10 cellular contexts compared by ENCODE assay signal in genomic region chr2:36147670-36148390, GRCh38.
DNase-seq lines count a peak whose midpoint lies in the region; ATAC-seq, FAIRE-seq and TF ChIP-seq lines count a peak whose summit lies in the region.
"Had no signal": no experiment of that assay in that cellular context is flagged by ENCODE, and none has a peak within 500 bp of the region (broad histone marks: within the 10 kb centered on the region; RNA-seq: fewer than 3 reads in every experiment).

No MANE protein-coding gene starts in this region.

- H3K9me3 ChIP-seq in pancreas (no peaks in the 10 kb centered on the region), heart left ventricle (no peaks in the 10 kb centered on the region)

- H3K4me1 ChIP-seq in pancreas (no peaks in the 10 kb centered on the region), heart left ventricle (no peaks in the 10 kb centered on the region)

- ATAC-seq in GM18511 (IDR thresholded peaks at IDR 0.05; ENCODE audit: unreplicated experiment) (peak; percentile 94), GM19463 (IDR thresholded peaks at IDR 0.05; ENCODE audit: unreplicated experiment) (peak; percentile 93), HG02973 (IDR thresholded peaks at IDR 0.05; ENCODE audit: unreplicated experiment) (peak; percentile 97), pancreas (no peak), heart left ventricle (no peak)

- DNase-seq in OCI-M1 (lab: John Stamatoyannopoulos, UW) (peak; percentile 39), T-helper 9 cell (no peak), pancreas (no peak), heart left ventricle (no peak)
- no peak for DNase-seq in stimulated activated CD4-positive, alpha-beta T cell treated with anti-CD3 and anti-CD28 coated beads, Interleukin-2, amount 100 ng/mL, for 24 hours
- DNase-seq: NCI-H774, nucleus accumbens had no signal

- intact Hi-C loops in pancreas (cut with DNase I) = no loop called here
- intact Hi-C loops in heart left ventricle (cut with DNase I) = no loop called here

- H3K27me3 ChIP-seq in pancreas (no peaks in the 10 kb centered on the region), heart left ventricle (no peaks in the 10 kb centered on the region)

- H3K27ac ChIP-seq in pancreas (no peak overlapping the region), heart left ventricle (no peak overlapping the region)

- no peak for TF ChIP-seq POLR2A in heart left ventricle (IDR thresholded peaks at IDR 0.05)

- no peak overlapping the region for H3K4me3 ChIP-seq in pancreas
- no peak overlapping the region for H3K4me3 ChIP-seq in heart left ventricle

- WGBS in pancreas, 2 donors = 60 to 78% methylated on average over 4 of the region's 4 CpGs
- WGBS in heart left ventricle, 4 donors = 67 to 84% (median 80%) methylated on average over 4 of the region's 4 CpGs

- no peak for FAIRE-seq in pancreas (lab: Jason Lieb, UNC)

- H3K36me3 ChIP-seq in pancreas (no peaks in the 10 kb centered on the region), heart left ventricle (no peaks in the 10 kb centered on the region)

- no peak for TF ChIP-seq CTCF in pancreas (IDR thresholded peaks at IDR 0.05)
- TF ChIP-seq CTCF in heart left ventricle (IDR thresholded peaks at IDR 0.05) = no peak

Comparison
In these comparisons a context has a peak if more than half of its experiments do, and no peak if none do; other contexts are left out.
1. ATAC-seq: peak in GM18511 (single experiment), GM19463 (single experiment) and HG02973 (single experiment); none in pancreas (0 of 4) and heart left ventricle (0 of 4).